ENCODE assay signal across 28 cellular contexts in genomic region chr9:100090880-100091279, GRCh38.
"Had no signal": no experiment of that assay in that cellular context is flagged by ENCODE, and none has a peak within 500 bp of the region (broad histone marks: within the 10 kb centered on the region; RNA-seq: fewer than 3 reads in every experiment).

No MANE protein-coding gene starts in this region.

- H3K4me2 ChIP-seq: KMS-11, PC-9 had no signal

- H3K27me3 Mint-ChIP-seq: T-cell had no signal

- H3K9me3 ChIP-seq: Peyer's patch, SJSA1 had no signal

- H3K27me3 ChIP-seq: Peyer's patch, SJSA1 had no signal

- H3K9me3 Mint-ChIP-seq: T-cell; T-helper 1 cell treated with Interleukin-12 subunit alpha and Interleukin-12 subunit beta and Interleukin-4 antibody, amounts not matched to agents 30 μg/mL and 1 μg/mL, for 36 hours had no signal

- H3K4me3 ChIP-seq: PC-9, Peyer's patch, SJSA1, SK-N-MC had no signal

- H3K27ac Mint-ChIP-seq: T-cell; T-helper 1 cell treated with Interleukin-12 subunit alpha and Interleukin-12 subunit beta and Interleukin-4 antibody, amounts not matched to agents 30 μg/mL and 1 μg/mL, for 36 hours had no signal

- H3K36me3 ChIP-seq: Peyer's patch, SJSA1 had no signal

- FAIRE-seq: HepG2 had no signal

- DNase-seq: IMR-90, Kasumi-1, MM.1S, NCI-H1092 treated with DMSO at 0.1 percent for 48 hours, NCI-H1436, NCI-H187, NCI-H2029, NCI-H2081 treated with DMSO at 0.1 percent for 48 hours, NCI-H2171, NCI-H226, NCI-H446, NCI-H510A, NCI-H524 treated with DMSO at 0.1 percent for 48 hours, NCI-H69, NCI-H774, OCI-M1, PC-9, Peyer's patch, Right ventricle myocardium superior, RPMI8226, SIG-M5, SW 1271, T-cell had no signal

- H3K9ac ChIP-seq: KMS-11 had no signal

- H2AFZ ChIP-seq: PC-9 had no signal

- H3K27ac ChIP-seq: KMS-11, PC-9, Peyer's patch, SJSA1, SK-N-MC had no signal

- H3K4me3 Mint-ChIP-seq: T-cell; T-helper 1 cell treated with Interleukin-12 subunit alpha and Interleukin-12 subunit beta and Interleukin-4 antibody, amounts not matched to agents 30 μg/mL and 1 μg/mL, for 36 hours had no signal
